8 cellular contexts compared by ENCODE assay signal in genomic region chr17:59366040-59366757, GRCh38. TPM values are rescaled to one million over a fixed set of nuclear protein-coding genes. Genes with fewer than 3 reads are reported as not detected.
DNase-seq lines count a peak whose midpoint lies in the region; ATAC-seq and TF ChIP-seq lines count a peak whose summit lies in the region.

No MANE protein-coding gene starts in this region.

- peak overlapping the region in 1 of 3 experiments; percentile 51 for H3K4me3 Mint-ChIP-seq in nephron

- H3K4me3 ChIP-seq in dorsolateral prefrontal cortex, result peak overlapping the region in 33 of 59 donors; percentile 1 to 39 (median 23)

- intact Hi-C loops in dorsolateral prefrontal cortex (cut with DNase I), result loop anchor here (5.0 kb wide), 2 partner anchors 34 to 61 kb away; partner anchors contain the start of gene YPEL2 (in 1 of the 2)

- no peaks in the 10 kb centered on the region for H3K27me3 ChIP-seq in dorsolateral prefrontal cortex

- no peak for ATAC-seq in HG03342 (IDR thresholded peaks at IDR 0.05; ENCODE audit: unreplicated experiment)
- ATAC-seq in GM19324 (IDR thresholded peaks at IDR 0.05; ENCODE audit: low FRiP score, unreplicated experiment), result no peak

- H3K27ac ChIP-seq in dorsolateral prefrontal cortex, result peak overlapping the region; percentile 90 to 100 (median 99)

- TF ChIP-seq CTCF in dorsolateral prefrontal cortex (IDR thresholded peaks at IDR 0.05 in 54 of 56, conservative IDR thresholded peaks at IDR 0.05 in 2 of 56; ENCODE audit: low read depth in 1 of 56, partially characterized antibody in 56 of 56), result peak in 15 of 56 donors; percentile 7 to 30 (median 18)
- TF ChIP-seq CTCF in nephron (IDR thresholded peaks at IDR 0.05; ENCODE audit: unreplicated experiment in 3 of 3), result no peak
- TF ChIP-seq CTCF in GM20000 (IDR thresholded peaks at IDR 0.05; ENCODE audit: extremely low read depth, missing control alignments), result no peak

- H3K27ac Mint-ChIP-seq in nephron, result peak overlapping the region; percentile 79 to 95 (median 92)

- no peaks in the 10 kb centered on the region for H3K27me3 Mint-ChIP-seq in nephron (ENCODE audit: low read depth)

- DNase-seq in DMS53 (lab: John Stamatoyannopoulos, UW), result peak; percentile 76
- peak; percentile 93 for DNase-seq in NCI-H526 (lab: John Stamatoyannopoulos, UW)
- no peak for DNase-seq in dorsolateral prefrontal cortex
- no peak for DNase-seq in HUDEP-2 (lab: John Stamatoyannopoulos, UW; ENCODE audit: unreplicated experiment in 76 of 76)
- DNase-seq in GM20000 (ENCODE audit: low spot score), result no peak

- H3K9me3 Mint-ChIP-seq in nephron, result no peaks in the 10 kb centered on the region

- peaks cover 78% of the 10 kb centered on the region for H3K4me1 Mint-ChIP-seq in nephron

- no peaks in the 10 kb centered on the region for H3K36me3 Mint-ChIP-seq in nephron (ENCODE audit: low read depth)

RNA-seq across cellular contexts. Expression of gene YPEL2, which starts 34.7 kb away (rescaled TPM):
- total RNA-seq in dorsolateral prefrontal cortex, result 100 to 1,000 TPM in 1 of 120 experiments, 10 to 100 TPM in 119; 35.6 to 117 (median 58.9) TPM

Comparison
In these comparisons a context has a peak if more than half of its experiments do, and no peak if none do; other contexts are left out.
1. DNase-seq: peak in DMS53 (single experiment) and NCI-H526 (2 of 2); none in dorsolateral prefrontal cortex (0 of 10), HUDEP-2 (0 of 76) and GM20000 (single experiment).